Comparison of ENCODE assay signal across 8 cellular contexts in genomic region chr5:151686673-151687378, GRCh38. TPM values are rescaled to one million over a fixed set of nuclear protein-coding genes. Genes with fewer than 3 reads are reported as not detected.
DNase-seq lines count a peak whose midpoint lies in the region; ATAC-seq and TF ChIP-seq lines count a peak whose summit lies in the region.

Gene SPARC (minus strand): TSS chr5:151686915. CDS start chr5:151676188, 10,727 bp downstream.

- H3K4me1 ChIP-seq in esophagus squamous epithelium (peaks cover 10 to 56% (median 23%) of the 10 kb centered on the region in 3 donors), mucosa of descending colon (ENCODE audit: low read depth) (no peaks in the 10 kb centered on the region), transverse colon (peaks cover 3 to 27% (median 13%) of the 10 kb centered on the region in 4 donors)

- in situ Hi-C loops in transverse colon (cut with MboI; ENCODE audit: low pct_ligation_motif_present in 1 of 4, low pct_unique_long_range_greater_than_20kb in 1 of 4, low sequenced_read_pairs in 3 of 4) = no loop called here

- peak within 1 kb of the TSS; percentile 68 for H3K4me3 Mint-ChIP-seq in T-helper 17 cell

- H3K4me3 ChIP-seq in esophagus squamous epithelium (peak within 1 kb of the TSS; percentile 19 to 69 (median 54)), mucosa of descending colon (peak within 1 kb of the TSS; percentile 24), transverse colon (peak within 1 kb of the TSS; percentile 38 to 52 (median 44))

- H3K27ac Mint-ChIP-seq in T-helper 17 cell = no peak within 1 kb of the TSS

- H3K9me3 ChIP-seq in T-helper 17 cell (ENCODE audit: control insufficient read depth, low read length, poor library complexity, severe bottlenecking) (no peaks in the 10 kb centered on the region), esophagus squamous epithelium (no peaks in the 10 kb centered on the region), mucosa of descending colon (no peaks in the 10 kb centered on the region), transverse colon (no peaks in the 10 kb centered on the region)

- TF ChIP-seq EP300 in transverse colon (IDR thresholded peaks at IDR 0.05; ENCODE audit: low read depth) = no peak

- no peak for TF ChIP-seq CTCF in esophagus squamous epithelium (IDR thresholded peaks at IDR 0.05)
- TF ChIP-seq CTCF in mucosa of descending colon (IDR thresholded peaks at IDR 0.05) = no peak
- TF ChIP-seq CTCF in transverse colon (IDR thresholded peaks at IDR 0.05) = no peak

- peak; percentile 85 for DNase-seq in AG20443 (ENCODE audit: low spot score)
- no peak for DNase-seq in T-helper 17 cell
- DNase-seq in esophagus squamous epithelium (lab: John Stamatoyannopoulos, UW) = peak; percentile 29
- DNase-seq in mucosa of descending colon = peak; percentile 46 to 79 (median 55)
- DNase-seq in transverse colon = peak; percentile 56
- DNase-seq in HuH-7 (ENCODE audit: low spot score) = no peak

- H3K27ac ChIP-seq in esophagus squamous epithelium (peak within 1 kb of the TSS; percentile 79 to 91 (median 87)), transverse colon (peak within 1 kb of the TSS; percentile 84 to 91 (median 90))

- H3K27me3 Mint-ChIP-seq in T-helper 17 cell = peaks cover 69% of the 10 kb centered on the region

- H3K27me3 ChIP-seq in esophagus squamous epithelium (no peaks in the 10 kb centered on the region), transverse colon (no peaks in the 10 kb centered on the region)

- 2 to 11% methylated on average over 12 to 19 of the region's 22 CpGs for WGBS in esophagus squamous epithelium, 2 donors
- 0 to 24% methylated on average over 1 to 22 of the region's 22 CpGs for whole genome bisulfite sequencing in transverse colon (ENCODE audit: low coverage in 1 of 2), 2 donors

- H3K4me1 Mint-ChIP-seq in T-helper 17 cell = peaks cover 13% of the 10 kb centered on the region

- H3K36me3 ChIP-seq in esophagus squamous epithelium (no peaks in the 10 kb centered on the region), mucosa of descending colon (ENCODE audit: low read depth) (no peaks in the 10 kb centered on the region), transverse colon (no peaks in the 10 kb centered on the region)

- peaks cover 12% of the 10 kb centered on the region for H3K36me3 Mint-ChIP-seq in T-helper 17 cell (ENCODE audit: low read depth)

- intact Hi-C loops in esophagus squamous epithelium (cut with DNase I) (no loop called here), mucosa of descending colon (cut with DNase I, micrococcal nuclease) (no loop called here), transverse colon (cut with DNase I; ENCODE audit: low total_unique reads) (no loop called here)

- peak; percentile 79 for ATAC-seq in GM19043 (IDR thresholded peaks at IDR 0.05; ENCODE audit: low read depth, unreplicated experiment)
- ATAC-seq in HG03342 (IDR thresholded peaks at IDR 0.05; ENCODE audit: unreplicated experiment) = peak; percentile 69
- ATAC-seq in T-helper 17 cell = peak; percentile 21
- peak; percentile 73 for ATAC-seq in mucosa of descending colon

- peak in 2 of 4 donors; percentile 73 to 90 for TF ChIP-seq POLR2A in esophagus squamous epithelium (IDR thresholded peaks at IDR 0.05)
- peak; percentile 85 for TF ChIP-seq POLR2A in transverse colon (IDR thresholded peaks at IDR 0.05)

RNA-seq across cellular contexts. Expression of gene SPARC, which starts in this region (rescaled TPM):
- total RNA-seq in T-helper 17 cell (100 to 1,000 TPM in 1 of 2 donors, 10 to 100 TPM in 1; 12.5 to 494 TPM), esophagus squamous epithelium (100 to 1,000 TPM in 1 of 4 donors, 10 to 100 TPM in 3; 14.9 to 164 (median 61.9) TPM), mucosa of descending colon (100 to 1,000 TPM in 2 of 3 donors, 10 to 100 TPM in 1; 78.0 to 410 (median 227) TPM), transverse colon (100 to 1,000 TPM in 1 of 4 donors, 10 to 100 TPM in 3; 47.9 to 267 (median 85.1) TPM)

Comparison
In these comparisons a context has a peak if more than half of its experiments do, and no peak if none do; other contexts are left out.
1. DNase-seq: peak in AG20443 (single experiment), esophagus squamous epithelium (single experiment), mucosa of descending colon (3 of 3) and transverse colon (single experiment); none in T-helper 17 cell (0 of 3) and HuH-7 (single experiment).
2. ATAC-seq: peak in every context shown above with its lines; median percentile 79 in GM19043; 73 in mucosa of descending colon; 69 in HG03342; 21 in T-helper 17 cell.
3. Peak in every context shown above with its lines, with median percentiles within 50 percentile points of each other: H3K4me3 ChIP-seq.